In genomic region chr11:62831520-62832345, GRCh38 we compare ENCODE assay signal across 8 cellular contexts. TPM values are rescaled to one million over a fixed set of nuclear protein-coding genes. Genes with fewer than 3 reads are reported as not detected.
DNase-seq lines count a peak whose midpoint lies in the region; ATAC-seq, FAIRE-seq and TF ChIP-seq lines count a peak whose summit lies in the region.

A gene with protein sequence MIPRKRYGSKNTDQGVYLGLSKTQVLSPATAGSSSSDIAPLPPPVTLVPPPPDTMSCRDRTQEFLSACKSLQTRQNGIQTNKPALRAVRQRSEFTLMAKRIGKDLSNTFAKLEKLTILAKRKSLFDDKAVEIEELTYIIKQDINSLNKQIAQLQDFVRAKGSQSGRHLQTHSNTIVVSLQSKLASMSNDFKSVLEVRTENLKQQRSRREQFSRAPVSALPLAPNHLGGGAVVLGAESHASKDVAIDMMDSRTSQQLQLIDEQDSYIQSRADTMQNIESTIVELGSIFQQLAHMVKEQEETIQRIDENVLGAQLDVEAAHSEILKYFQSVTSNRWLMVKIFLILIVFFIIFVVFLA (minus strand): TSS chr11:62832051. CDS start chr11:62831243, 808 bp downstream.

- H3K4me3 ChIP-seq in GM12865 (ENCODE audit: low read depth, low read length): peak within 1 kb of the TSS; percentile 80
- H3K4me3 ChIP-seq in pancreas: peak within 1 kb of the TSS; percentile 63 to 90 (median 84)
- peak within 1 kb of the TSS; percentile 63 to 76 for H3K4me3 ChIP-seq in tibial artery

- WGBS in pancreas, 2 donors: 0% methylated on average over 64 to 65 of the region's 65 CpGs

- intact Hi-C loops in Right ventricle myocardium inferior (cut with DNase I) (loop anchor here (5.0 kb wide), 2 partner anchors 44 to 104 kb away; partner anchors contain the start of genes HNRNPUL2, TMEM179B and TTC9C), pancreas (cut with DNase I) (no loop called here), tibial artery (cut with DNase I; ENCODE audit: low total_unique reads) (no loop called here)

- peaks cover 41% of the 10 kb centered on the region for H3K36me3 Mint-ChIP-seq in activated naive CD8-positive, alpha-beta T cell treated with anti-CD3 and anti-CD28 coated beads, Interleukin-2, amount 50 U/mL, for 24 hours (ENCODE audit: low read depth)

- H3K9me3 Mint-ChIP-seq in activated naive CD8-positive, alpha-beta T cell treated with anti-CD3 and anti-CD28 coated beads, Interleukin-2, amount 50 U/mL, for 24 hours: no peaks in the 10 kb centered on the region

- peak; percentile 88 for ATAC-seq in HG02763 (IDR thresholded peaks at IDR 0.05; ENCODE audit: unreplicated experiment)
- ATAC-seq in activated naive CD8-positive, alpha-beta T cell treated with anti-CD3 and anti-CD28 coated beads, Interleukin-2, amount 50 U/mL, for 24 hours: peak; percentile 91
- peak; percentile 99 for ATAC-seq in Right ventricle myocardium inferior
- ATAC-seq in pancreas: peak; percentile 94 to 98 (median 96)

- no peaks in the 10 kb centered on the region for H3K9me3 ChIP-seq in pancreas
- H3K9me3 ChIP-seq in tibial artery: no peaks in the 10 kb centered on the region

- H3K27me3 Mint-ChIP-seq in activated naive CD8-positive, alpha-beta T cell treated with anti-CD3 and anti-CD28 coated beads, Interleukin-2, amount 50 U/mL, for 24 hours: no peaks in the 10 kb centered on the region

- H3K27ac Mint-ChIP-seq in activated naive CD8-positive, alpha-beta T cell treated with anti-CD3 and anti-CD28 coated beads, Interleukin-2, amount 50 U/mL, for 24 hours: peak within 1 kb of the TSS; percentile 99

- H3K27me3 ChIP-seq in pancreas: no peaks in the 10 kb centered on the region
- no peaks in the 10 kb centered on the region for H3K27me3 ChIP-seq in tibial artery

- peak; percentile 99 for DNase-seq in GM12865 (ENCODE audit: low read depth)
- peak; percentile 94 for DNase-seq in NCI-H1417 treated with DMSO at 0.1 percent for 48 hours (lab: John Stamatoyannopoulos, UW)
- DNase-seq in SW480 (ENCODE audit: low spot score): peak; percentile 98
- DNase-seq in activated naive CD8-positive, alpha-beta T cell treated with anti-CD3 and anti-CD28 coated beads, Interleukin-2, amount 50 U/mL, for 24 hours: peak; percentile 100
- DNase-seq in Right ventricle myocardium inferior (ENCODE audit: missing footprints): peak; percentile 100
- peak; percentile 99 to 100 (median 99) for DNase-seq in pancreas
- DNase-seq in tibial artery: peak; percentile 100

- H3K4me3 Mint-ChIP-seq in activated naive CD8-positive, alpha-beta T cell treated with anti-CD3 and anti-CD28 coated beads, Interleukin-2, amount 50 U/mL, for 24 hours: peak within 1 kb of the TSS; percentile 98

- H3K4me1 ChIP-seq in pancreas (peaks cover 0 to 20% (median 6%) of the 10 kb centered on the region in 3 donors), tibial artery (peaks cover 7 to 53% (median 40%) of the 10 kb centered on the region in 4 donors)

- peaks cover 0 to 24% (median under 1%) of the 10 kb centered on the region in 3 donors for H3K36me3 ChIP-seq in pancreas
- peaks cover 9 to 43% (median 32%) of the 10 kb centered on the region in 3 donors for H3K36me3 ChIP-seq in tibial artery

- H3K27ac ChIP-seq in pancreas (peak within 1 kb of the TSS; percentile 83 to 96 (median 94)), tibial artery (peak within 1 kb of the TSS; percentile 91 to 93)

- H3K4me1 Mint-ChIP-seq in activated naive CD8-positive, alpha-beta T cell treated with anti-CD3 and anti-CD28 coated beads, Interleukin-2, amount 50 U/mL, for 24 hours: peaks cover 47% of the 10 kb centered on the region

- peak; percentile 53 for FAIRE-seq in pancreas (lab: Jason Lieb, UNC)

- TF ChIP-seq CTCF in GM12865 (IDR thresholded peaks at IDR 0.05; ENCODE audit: insufficient read depth, low read depth, low read length, missing control alignments) (no peak), pancreas (IDR thresholded peaks at IDR 0.05) (no peak), tibial artery (IDR thresholded peaks at IDR 0.05) (no peak)

RNA-seq across cellular contexts. Expression of the gene that starts here (rescaled TPM):
- total RNA-seq in Right ventricle myocardium inferior (18.5 TPM), pancreas (10 to 100 TPM; 22.8 to 31.2 (median 26.9) TPM)
- 10 to 100 TPM; 18.6 to 27.9 TPM for polyA plus RNA-seq in pancreas

Comparison
In these comparisons a context has a peak if more than half of its experiments do, and no peak if none do; other contexts are left out.
1. Peak in every context shown above with its lines: DNase-seq, ATAC-seq, H3K4me3 ChIP-seq and H3K27ac ChIP-seq.